ENCODE assay signal across 1 cellular context in genomic region chr3:14432996-14433572, GRCh38.
TF ChIP-seq lines count a peak whose summit lies in the region.

No MANE protein-coding gene starts in this region.

TF ChIP-seq in K562, 482 proteins besides CTCF, POLR2A, EP300 and RAD21 (continued from another document):
- no peak for TF ChIP-seq PRDM10 (IDR thresholded peaks at IDR 0.05; ENCODE audit: partially characterized antibody)
- no peak for TF ChIP-seq PURB (CRISPR knock-in tag; IDR thresholded peaks at IDR 0.05; ENCODE audit: low read depth)
- TF ChIP-seq GTF2F1 (IDR thresholded peaks at IDR 0.05; ENCODE audit: low read depth, low read length): no peak
- no peak for TF ChIP-seq ZZZ3 (IDR thresholded peaks at IDR 0.05)
- TF ChIP-seq IRF1 (CRISPR knock-in tag; IDR thresholded peaks at IDR 0.05; ENCODE audit: borderline replicate concordance): no peak
- no peak for TF ChIP-seq DPF2 (IDR thresholded peaks at IDR 0.05)
- TF ChIP-seq ZNF436 (CRISPR knock-in tag; IDR thresholded peaks at IDR 0.05): no peak
- no peak for TF ChIP-seq BRCA1 (IDR thresholded peaks at IDR 0.05)
- TF ChIP-seq BRCA1 (CRISPR knock-in tag; IDR thresholded peaks at IDR 0.05): no peak
TF ChIP-seq in K562: peak in this region for 2.
